Comparison of ENCODE assay signal across 17 cellular contexts in the genomic region with DNA sequence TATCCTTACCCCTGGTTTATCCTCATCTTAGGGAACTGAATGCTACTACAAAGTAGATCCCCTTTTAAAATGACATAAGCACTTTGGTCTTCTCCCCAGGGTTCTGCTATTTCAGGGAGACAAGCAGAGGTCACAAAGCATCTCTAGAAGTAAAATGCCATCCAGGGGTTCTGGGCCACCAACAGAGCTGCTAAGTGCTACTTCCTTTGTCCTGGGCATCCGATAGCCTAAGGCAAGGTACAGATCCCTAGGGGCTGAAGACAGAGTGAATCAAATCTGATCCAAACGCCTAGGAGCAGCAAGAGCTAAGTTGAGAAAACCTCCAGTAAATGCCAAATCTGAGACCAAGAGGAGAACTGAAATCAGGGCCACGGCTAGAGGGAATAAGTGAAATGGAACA.
DNase-seq lines count a peak whose midpoint lies in the region; ATAC-seq and TF ChIP-seq lines count a peak whose summit lies in the region.
"Had no signal": no experiment of that assay in that cellular context is flagged by ENCODE, and none has a peak within 500 bp of the region (broad histone marks: within the 10 kb centered on the region; RNA-seq: fewer than 3 reads in every experiment).

No MANE protein-coding gene starts in this region.

- peak overlapping the region; percentile 62 for H3K27ac ChIP-seq in Karpas-422 (ENCODE audit: low read length)

- H3K79me2 ChIP-seq in Karpas-422 (ENCODE audit: low read length) = no peaks in the 10 kb centered on the region

- CTCF ChIA-PET in WTC11 (lab: Charles Lee) = no interaction called here

- H3K27me3 Mint-ChIP-seq in WTC11 (ENCODE audit: low read depth) = peaks cover 38% of the 10 kb centered on the region
- H3K27me3 Mint-ChIP-seq: CD4-positive, alpha-beta memory T cell had no signal

- peaks cover 23% of the 10 kb centered on the region for H3K4me1 Mint-ChIP-seq in WTC11
- H3K4me1 Mint-ChIP-seq: CD4-positive, alpha-beta memory T cell had no signal

- no peaks in the 10 kb centered on the region for H3K36me3 ChIP-seq in Karpas-422 (ENCODE audit: insufficient read depth, low read length)
- H3K36me3 ChIP-seq: HAP-1 had no signal

- no peak overlapping the region for H3K4me2 ChIP-seq in Karpas-422 (ENCODE audit: low read depth, low read length, poor library complexity, severe bottlenecking)

- POLR2A ChIA-PET in WTC11 (lab: Charles Lee) = no interaction called here

- no peaks in the 10 kb centered on the region for H3K9me3 ChIP-seq in Karpas-422 (ENCODE audit: low read length)
- H3K9me3 ChIP-seq: HAP-1 had no signal

- no peaks in the 10 kb centered on the region for H3K27me3 ChIP-seq in Karpas-422 (ENCODE audit: low read length)

- no peak overlapping the region for H3K27ac Mint-ChIP-seq in WTC11
- H3K27ac Mint-ChIP-seq: CD4-positive, alpha-beta memory T cell; HFFc6 had no signal

- DNase-seq in Karpas-422 (no peak), NCI-H345 treated with DMSO at 0.1 percent for 48 hours (lab: John Stamatoyannopoulos, UW; ENCODE audit: unreplicated experiment) (peak; percentile 20), WTC11 (ENCODE audit: low spot score) (no peak), NCI-H510A treated with DMSO at 0.1 percent for 48 hours (lab: John Stamatoyannopoulos, UW) (no peak)
- DNase-seq in activated CD4-positive, CD25-positive, alpha-beta regulatory T cell treated with anti-CD3 and anti-CD28 coated beads, Interleukin-2, amount 50 U/mL, for 72 hours = no peak
- DNase-seq: C1 segment of cervical spinal cord; Calu3; CD4-positive, alpha-beta memory T cell; COR-L47; DMS153; DND-41; GDM1; GOT3; HFFc6 had no signal

- H3K4me3 Mint-ChIP-seq in WTC11 = no peak overlapping the region
- H3K4me3 Mint-ChIP-seq: CD4-positive, alpha-beta memory T cell; HFFc6 had no signal

- H3K4me1 ChIP-seq in Karpas-422 (ENCODE audit: low read length) = peaks cover 36% of the 10 kb centered on the region
- H3K4me1 ChIP-seq: HAP-1 had no signal

- no peaks in the 10 kb centered on the region for H4K20me1 ChIP-seq in Karpas-422 (ENCODE audit: insufficient read depth, low read depth, low read length)

- no peaks in the 10 kb centered on the region for H3K9me2 ChIP-seq in Karpas-422 (replicated peaks; ENCODE audit: insufficient read depth, low read length)

- H3K9ac ChIP-seq in Karpas-422 (ENCODE audit: low read length) = peak overlapping the region; percentile 35

- H3K36me3 Mint-ChIP-seq in WTC11 = no peaks in the 10 kb centered on the region
- H3K36me3 Mint-ChIP-seq: CD4-positive, alpha-beta memory T cell had no signal

- H3K4me3 ChIP-seq in Karpas-422 (ENCODE audit: low read length) = no peak overlapping the region
- H3K4me3 ChIP-seq: GM12878, HAP-1 had no signal

- TF ChIP-seq CTCF in WTC11 (IDR thresholded peaks at IDR 0.05) = no peak

- H2AFZ ChIP-seq in Karpas-422 (ENCODE audit: low read length) = peak overlapping the region; percentile 5; the same call in 1 of the 2 replicates

- ATAC-seq in WTC11 (peak; percentile 34), HG02642 (IDR thresholded peaks at IDR 0.05; ENCODE audit: poor library complexity, unreplicated experiment) (no peak)
- ATAC-seq: GM12878 had no signal

- H3K9me3 Mint-ChIP-seq in WTC11 = peaks cover 9% of the 10 kb centered on the region; the same call in 1 of the 2 replicates

TF ChIP-seq in WTC11, 78 proteins besides CTCF, POLR2A, EP300 and RAD21:
- TF ChIP-seq PRDM15 (CRISPR knock-in tag; IDR thresholded peaks at IDR 0.05) (peak; percentile 64; the same call in 1 of the 2 replicates), ZNF423 (CRISPR knock-in tag; IDR thresholded peaks at IDR 0.05) (peak; percentile 75)
- TF ChIP-seq, protein P1, sequence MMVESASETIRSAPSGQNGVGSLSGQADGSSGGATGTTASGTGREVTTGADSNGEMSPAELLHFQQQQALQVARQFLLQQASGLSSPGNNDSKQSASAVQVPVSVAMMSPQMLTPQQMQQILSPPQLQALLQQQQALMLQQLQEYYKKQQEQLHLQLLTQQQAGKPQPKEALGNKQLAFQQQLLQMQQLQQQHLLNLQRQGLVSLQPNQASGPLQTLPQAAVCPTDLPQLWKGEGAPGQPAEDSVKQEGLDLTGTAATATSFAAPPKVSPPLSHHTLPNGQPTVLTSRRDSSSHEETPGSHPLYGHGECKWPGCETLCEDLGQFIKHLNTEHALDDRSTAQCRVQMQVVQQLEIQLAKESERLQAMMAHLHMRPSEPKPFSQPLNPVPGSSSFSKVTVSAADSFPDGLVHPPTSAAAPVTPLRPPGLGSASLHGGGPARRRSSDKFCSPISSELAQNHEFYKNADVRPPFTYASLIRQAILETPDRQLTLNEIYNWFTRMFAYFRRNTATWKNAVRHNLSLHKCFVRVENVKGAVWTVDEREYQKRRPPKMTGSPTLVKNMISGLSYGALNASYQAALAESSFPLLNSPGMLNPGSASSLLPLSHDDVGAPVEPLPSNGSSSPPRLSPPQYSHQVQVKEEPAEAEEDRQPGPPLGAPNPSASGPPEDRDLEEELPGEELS (CRISPR knock-in tag; IDR thresholded peaks at IDR 0.05) = no peak
